14 cellular contexts compared by ENCODE assay signal in the genomic region with DNA sequence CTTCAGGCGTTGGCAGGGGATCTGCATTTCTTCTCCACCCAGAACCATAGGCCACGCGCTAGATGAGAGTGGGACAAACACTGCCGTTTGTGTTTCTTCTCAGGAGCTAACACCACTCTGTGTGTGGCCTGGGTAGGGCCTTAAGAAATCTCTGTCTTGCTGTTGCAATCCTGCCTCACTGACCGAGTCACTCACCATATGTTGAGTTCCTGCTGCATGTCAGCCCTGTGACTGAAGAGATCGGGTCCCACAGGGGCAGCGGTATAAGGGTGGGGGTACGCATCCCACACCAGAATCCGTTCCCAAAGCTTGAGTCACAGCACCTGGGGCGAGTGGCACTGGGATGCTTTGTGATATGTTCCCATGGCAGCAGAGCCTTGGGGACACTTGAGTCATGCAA.
DNase-seq lines count a peak whose midpoint lies in the region; ATAC-seq and TF ChIP-seq lines count a peak whose summit lies in the region.
"Had no signal": no experiment of that assay in that cellular context is flagged by ENCODE, and none has a peak within 500 bp of the region (broad histone marks: within the 10 kb centered on the region; RNA-seq: fewer than 3 reads in every experiment).

No MANE protein-coding gene starts in this region.

- no peaks in the 10 kb centered on the region for H3K36me3 Mint-ChIP-seq in CD4-positive, alpha-beta T cell (ENCODE audit: low read depth)

- TF ChIP-seq POLR2A in vagina (IDR thresholded peaks at IDR 0.05), result no peak

- intact Hi-C loops in CD4-positive, alpha-beta T cell (cut with DNase I, micrococcal nuclease), result no loop called here
- intact Hi-C loops in vagina (cut with DNase I), result no loop called here

- H3K27ac Mint-ChIP-seq in CD4-positive, alpha-beta T cell, result no peak overlapping the region

- H3K4me1 Mint-ChIP-seq in CD4-positive, alpha-beta T cell (ENCODE audit: low read depth), result no peaks in the 10 kb centered on the region

- DNase-seq in CD1c-positive myeloid dendritic cell (ENCODE audit: extremely low spot score) (peak; percentile 51), NOMO-1 treated with dmso at 0.1 percent for 144 hours (lab: John Stamatoyannopoulos, UW; ENCODE audit: unreplicated experiment) (peak; percentile 33), fibroblast of gingiva (ENCODE audit: low read depth) (peak; percentile 66), non-pigmented ciliary epithelial cell (ENCODE audit: low read depth) (peak; percentile 6), hypothalamus (lab: John Stamatoyannopoulos, UW) (no peak), vagina (ENCODE audit: extremely low spot score in 2 of 2) (no peak)
- no peak for DNase-seq in CD4-positive, alpha-beta T cell
- DNase-seq: activated naive CD4-positive, alpha-beta T cell treated with anti-CD3 and anti-CD28 coated beads, Interleukin-2, amount 50 U/mL, for 16 hours; colonic mucosa; NCI-H1092 had no signal

- H3K9me3 Mint-ChIP-seq in CD4-positive, alpha-beta T cell, result peaks cover 3% of the 10 kb centered on the region

- H3K36me3 ChIP-seq in vagina, result peaks cover 0 to 60% of the 10 kb centered on the region in 2 donors
- H3K36me3 ChIP-seq: neutrophil had no signal

- no peaks in the 10 kb centered on the region for H3K27me3 Mint-ChIP-seq in CD4-positive, alpha-beta T cell

- H3K27ac ChIP-seq in CD4-positive, alpha-beta T cell (ENCODE audit: low read depth, low read length), result no peak overlapping the region
- H3K27ac ChIP-seq in vagina, result no peak overlapping the region
- H3K27ac ChIP-seq: BLaER1, colonic mucosa, neutrophil had no signal

- POLR2A ChIA-PET in CD4-positive, alpha-beta T cell (lab: Charles Lee), result no interaction called here

- no peaks in the 10 kb centered on the region for H3K9me3 ChIP-seq in CD4-positive, alpha-beta T cell (ENCODE audit: control insufficient read depth, low read length)
- H3K9me3 ChIP-seq in vagina, result no peaks in the 10 kb centered on the region
- H3K9me3 ChIP-seq: colonic mucosa, neutrophil had no signal

- ATAC-seq in CD4-positive, alpha-beta T cell (ENCODE audit: poor library complexity), result no peak
- no peak for ATAC-seq in HG03439 (IDR thresholded peaks at IDR 0.05; ENCODE audit: unreplicated experiment)
- ATAC-seq: Panc1 had no signal

- no peak overlapping the region for H3K4me3 ChIP-seq in vagina
- H3K4me3 ChIP-seq: BLaER1, colonic mucosa had no signal

- H3K4me3 Mint-ChIP-seq in CD4-positive, alpha-beta T cell, result no peak overlapping the region

- peaks cover 9% of the 10 kb centered on the region for H3K4me1 ChIP-seq in vagina
- H3K4me1 ChIP-seq: colonic mucosa had no signal

- no peak for TF ChIP-seq CTCF in CD4-positive, alpha-beta T cell (IDR thresholded peaks at IDR 0.05)
- no peak for TF ChIP-seq CTCF in vagina (IDR thresholded peaks at IDR 0.05)

- CTCF ChIA-PET in CD4-positive, alpha-beta T cell (lab: Charles Lee), result no interaction called here

- H3K27me3 ChIP-seq in CD4-positive, alpha-beta T cell (ENCODE audit: control insufficient read depth, insufficient read depth, low read length), result no peaks in the 10 kb centered on the region
- no peaks in the 10 kb centered on the region for H3K27me3 ChIP-seq in vagina
- H3K27me3 ChIP-seq: BLaER1, colonic mucosa, neutrophil had no signal

Comparison
In these comparisons a context has a peak if more than half of its experiments do, and no peak if none do; other contexts are left out.
1. DNase-seq: peak in CD1c-positive myeloid dendritic cell (single experiment), NOMO-1 treated with dmso at 0.1 percent for 144 hours (single experiment), fibroblast of gingiva (single experiment) and non-pigmented ciliary epithelial cell (single experiment); none in hypothalamus (0 of 51), CD4-positive, alpha-beta T cell (0 of 10) and vagina (0 of 2).